Comparison of ENCODE assay signal across 30 cellular contexts in the genomic region with DNA sequence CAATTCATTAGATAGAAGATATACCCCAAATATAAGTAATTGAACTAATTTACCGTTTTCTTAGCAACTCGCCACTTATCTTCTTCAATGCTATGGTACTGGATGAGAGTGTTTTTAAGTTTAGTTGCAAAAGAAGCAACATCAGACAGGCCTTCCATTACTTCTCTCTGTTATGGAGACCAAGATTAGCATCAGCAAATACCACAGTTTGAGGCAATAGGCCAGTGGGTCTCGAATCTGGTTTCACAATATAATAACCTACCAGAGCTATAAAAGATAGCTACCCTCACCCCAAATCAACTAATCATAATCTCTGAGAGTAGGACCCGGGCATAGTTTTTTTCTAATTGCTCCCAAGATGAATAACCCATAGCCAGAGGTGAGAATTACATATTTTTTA. TPM values are rescaled to one million over a fixed set of nuclear protein-coding genes. Genes with fewer than 3 reads are reported as not detected.
A peak's percentile ranks its signal among the peaks of the same experiment; 100 is the strongest.
DNase-seq lines count a peak whose midpoint lies in the region; ATAC-seq and TF ChIP-seq lines count a peak whose summit lies in the region.
"Had no signal": no experiment of that assay in that cellular context is flagged by ENCODE, and none has a peak within 500 bp of the region (broad histone marks: within the 10 kb centered on the region; RNA-seq: fewer than 3 reads in every experiment).

No MANE protein-coding gene starts in this region.

- H3K4me1 Mint-ChIP-seq in activated T-helper 2 cell treated with anti-CD3 and anti-CD28 coated beads, Interferon-gamma antibody, Interleukin-2, Interleukin-4, amounts not matched to agents 10 μg/mL and 5 μg/mL and 100 μg/mL, durations not matched to agents 14 hours and 24 hours and 36 hours (ENCODE audit: low read depth), result peaks cover 46% of the 10 kb centered on the region

- H3K4me2 ChIP-seq in DND-41 (ENCODE audit: insufficient read depth, low read length), result peak overlapping the region; percentile 93

- no peak for TF ChIP-seq CTCF in DND-41 (IDR thresholded peaks at IDR 0.05; ENCODE audit: borderline replicate concordance, extremely low read depth, low read length, poor library complexity, severe bottlenecking)

- peaks cover 28% of the 10 kb centered on the region for H3K36me3 ChIP-seq in DND-41 (ENCODE audit: insufficient read depth, low read length)
- H3K36me3 ChIP-seq: ovary had no signal

- no peak overlapping the region for H3K27ac ChIP-seq in DND-41 (ENCODE audit: low read length)
- H3K27ac ChIP-seq: BLaER1 treated with 17β-estradiol and CSF1 and Interleukin-3, amounts not matched to agents 10 nM and 100 nM; brain microvascular endothelial cell; ovary; upper lobe of left lung; VCaP had no signal

- peaks cover 77% of the 10 kb centered on the region for H3K36me3 Mint-ChIP-seq in activated T-helper 2 cell treated with anti-CD3 and anti-CD28 coated beads, Interferon-gamma antibody, Interleukin-2, Interleukin-4, amounts not matched to agents 10 μg/mL and 5 μg/mL and 100 μg/mL, durations not matched to agents 14 hours and 24 hours and 36 hours (ENCODE audit: low read depth)

- H2AFZ ChIP-seq in DND-41 (ENCODE audit: low read depth, low read length), result no peak overlapping the region

- H3K4me3 ChIP-seq in DND-41 (ENCODE audit: low read depth in 1 of 2, low read length in 2 of 2), result peak overlapping the region in 1 of 2 experiments; percentile 12; a peak in 1 of 4 replicates
- H3K4me3 ChIP-seq: BLaER1 treated with 17β-estradiol and CSF1 and Interleukin-3, amounts not matched to agents 10 nM and 100 nM; lung; mucosa of descending colon; ovary; upper lobe of left lung had no signal

- H3K27me3 ChIP-seq in DND-41 (ENCODE audit: insufficient read depth, low read length, poor library complexity), result no peaks in the 10 kb centered on the region
- H3K27me3 ChIP-seq: BLaER1 treated with 17β-estradiol and CSF1 and Interleukin-3, amounts not matched to agents 10 nM and 100 nM; brain microvascular endothelial cell; ovary; upper lobe of left lung had no signal

- peak overlapping the region; percentile 61 for H3K4me3 Mint-ChIP-seq in activated T-helper 2 cell treated with anti-CD3 and anti-CD28 coated beads, Interferon-gamma antibody, Interleukin-2, Interleukin-4, amounts not matched to agents 10 μg/mL and 5 μg/mL and 100 μg/mL, durations not matched to agents 14 hours and 24 hours and 36 hours (ENCODE audit: low read depth)
- H3K4me3 Mint-ChIP-seq: activated naive CD4-positive, alpha-beta T cell treated with anti-CD3 and anti-CD28 coated beads for 36 hours; stimulated activated memory B cell treated with anti-CD40 and anti-IgM and Interleukin-4, amounts not matched to agents 10 μg/mL and 1 μg/mL and 100 μg/mL, for 72 hours had no signal

- DNase-seq in AML-193 (lab: John Stamatoyannopoulos, UW) (peak; percentile 37 to 44), DND-41 (no peak), iris pigment epithelial cell (ENCODE audit: low read depth) (peak; percentile 53), NCI-H1930 (lab: John Stamatoyannopoulos, UW) (no peak), cerebellar cortex (ENCODE audit: low spot score) (no peak)
- no peak for DNase-seq in activated T-helper 2 cell treated with anti-CD3 and anti-CD28 coated beads, Interferon-gamma antibody, Interleukin-2, Interleukin-4, amounts not matched to agents 10 μg/mL and 5 μg/mL and 100 μg/mL, durations not matched to agents 14 hours and 24 hours and 36 hours (ENCODE audit: low spot score)
- no peak for DNase-seq in activated T-cell treated with anti-CD3 and anti-CD28 coated beads, Interleukin-2, amount 50 U/mL, for 1 hour
- DNase-seq: activated CD4-positive, alpha-beta T cell treated with anti-CD3 and anti-CD28 coated beads for 4 hours; activated naive CD4-positive, alpha-beta T cell treated with anti-CD3 and anti-CD28 coated beads for 36 hours; activated T-cell treated with anti-CD3 and anti-CD28 coated beads, Interleukin-2, amount 50 U/mL, for 48 hours; amygdala; brain microvascular endothelial cell; COR-L47; DMS79; GF-D8; hippocampal formation; mucosa of descending colon; NCI-H1105; NCI-H187 treated with DMSO at 0.1 percent for 48 hours; NCI-H2171 treated with DMSO at 0.1 percent for 48 hours; NCI-H524; ovary; Right ventricle myocardium superior; T1000; upper lobe of left lung had no signal

- no peaks in the 10 kb centered on the region for H3K27me3 Mint-ChIP-seq in activated T-helper 2 cell treated with anti-CD3 and anti-CD28 coated beads, Interferon-gamma antibody, Interleukin-2, Interleukin-4, amounts not matched to agents 10 μg/mL and 5 μg/mL and 100 μg/mL, durations not matched to agents 14 hours and 24 hours and 36 hours (ENCODE audit: low read depth)
- H3K27me3 Mint-ChIP-seq: stimulated activated memory B cell treated with anti-CD40 and anti-IgM and Interleukin-4, amounts not matched to agents 10 μg/mL and 1 μg/mL and 100 μg/mL, for 72 hours had no signal

- no peak overlapping the region for H3K9ac ChIP-seq in DND-41 (ENCODE audit: low read depth, low read length)
- H3K9ac ChIP-seq: BLaER1 treated with 17β-estradiol and CSF1 and Interleukin-3, amounts not matched to agents 10 nM and 100 nM had no signal

- H3K27ac Mint-ChIP-seq in activated T-helper 2 cell treated with anti-CD3 and anti-CD28 coated beads, Interferon-gamma antibody, Interleukin-2, Interleukin-4, amounts not matched to agents 10 μg/mL and 5 μg/mL and 100 μg/mL, durations not matched to agents 14 hours and 24 hours and 36 hours, result peak overlapping the region; percentile 60
- H3K27ac Mint-ChIP-seq: activated naive CD4-positive, alpha-beta T cell treated with anti-CD3 and anti-CD28 coated beads for 36 hours; stimulated activated memory B cell treated with anti-CD40 and anti-IgM and Interleukin-4, amounts not matched to agents 10 μg/mL and 1 μg/mL and 100 μg/mL, for 72 hours had no signal

- intact Hi-C loops in activated T-helper 2 cell treated with anti-CD3 and anti-CD28 coated beads, Interferon-gamma antibody, Interleukin-2, Interleukin-4, amounts not matched to agents 10 μg/mL and 5 μg/mL and 100 μg/mL, durations not matched to agents 14 hours and 24 hours and 36 hours (cut with micrococcal nuclease), result no loop called here

- peaks cover 26% of the 10 kb centered on the region; the same call in 1 of the 2 replicates for H4K20me1 ChIP-seq in DND-41 (ENCODE audit: insufficient read depth, low read length)

- no peak for ATAC-seq in DND-41 (ENCODE audit: insufficient read depth, low read depth)
- ATAC-seq: HCT116; mucosa of descending colon; stimulated activated memory B cell treated with anti-CD40 and anti-IgM and Interleukin-4, amounts not matched to agents 10 μg/mL and 1 μg/mL and 100 μg/mL, for 72 hours had no signal

- H3K4me1 ChIP-seq in DND-41 (ENCODE audit: insufficient read depth, low read length), result peaks cover 50% of the 10 kb centered on the region

- H3K9me3 Mint-ChIP-seq in activated T-helper 2 cell treated with anti-CD3 and anti-CD28 coated beads, Interferon-gamma antibody, Interleukin-2, Interleukin-4, amounts not matched to agents 10 μg/mL and 5 μg/mL and 100 μg/mL, durations not matched to agents 14 hours and 24 hours and 36 hours, result no peaks in the 10 kb centered on the region
- H3K9me3 Mint-ChIP-seq: activated naive CD4-positive, alpha-beta T cell treated with anti-CD3 and anti-CD28 coated beads for 36 hours; stimulated activated memory B cell treated with anti-CD40 and anti-IgM and Interleukin-4, amounts not matched to agents 10 μg/mL and 1 μg/mL and 100 μg/mL, for 72 hours had no signal

- H3K79me2 ChIP-seq in DND-41 (ENCODE audit: insufficient read depth, low read length), result peaks cover 98% of the 10 kb centered on the region

- H3K9me3 ChIP-seq in DND-41 (ENCODE audit: insufficient read depth, low read length, severe bottlenecking), result no peaks in the 10 kb centered on the region
- H3K9me3 ChIP-seq: BLaER1 treated with 17β-estradiol and CSF1 and Interleukin-3, amounts not matched to agents 10 nM and 100 nM; mucosa of descending colon; ovary; upper lobe of left lung had no signal

RNA-seq across cellular contexts. Expression of a gene that starts 5.1 kb away (rescaled TPM):
- total RNA-seq in activated T-helper 2 cell treated with anti-CD3 and anti-CD28 coated beads, Interferon-gamma antibody, Interleukin-2, Interleukin-4, amounts not matched to agents 10 μg/mL and 5 μg/mL and 100 μg/mL, durations not matched to agents 14 hours and 24 hours and 36 hours, result 222 and 230 TPM in 2 replicates

Comparison
In these comparisons a context has a peak if more than half of its experiments do, and no peak if none do; other contexts are left out.
1. DNase-seq: peak in AML-193 (2 of 2) and iris pigment epithelial cell (single experiment); none in DND-41 (single experiment), activated T-helper 2 cell treated with anti-CD3 and anti-CD28 coated beads, Interferon-gamma antibody, Interleukin-2, Interleukin-4, amounts not matched to agents 10 μg/mL and 5 μg/mL and 100 μg/mL, durations not matched to agents 14 hours and 24 hours and 36 hours (single experiment), NCI-H1930 (0 of 2), cerebellar cortex (single experiment) and activated T-cell treated with anti-CD3 and anti-CD28 coated beads, Interleukin-2, amount 50 U/mL, for 1 hour (single experiment).